17 cellular contexts compared by ENCODE assay signal in the genomic region with DNA sequence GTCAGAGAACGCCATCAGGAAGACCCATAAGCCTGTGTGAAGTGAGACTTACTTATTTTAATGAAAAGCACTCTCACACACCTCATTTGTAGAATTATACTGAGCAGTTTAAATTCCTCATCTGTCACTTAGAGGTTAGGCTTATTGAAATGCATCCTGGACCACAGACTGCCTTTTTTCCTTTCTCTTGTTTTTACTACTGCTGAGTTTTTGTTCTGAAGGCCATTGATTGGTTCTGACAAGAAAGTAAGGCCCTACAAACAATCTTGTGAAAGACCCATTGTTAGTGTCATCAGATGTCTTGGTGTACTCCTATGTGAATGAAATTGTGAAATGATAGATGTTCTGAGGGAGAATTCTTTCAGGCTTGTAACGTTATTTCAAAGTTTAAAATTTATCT.
"Had no signal": no experiment of that assay in that cellular context is flagged by ENCODE, and none has a peak within 500 bp of the region (broad histone marks: within the 10 kb centered on the region; RNA-seq: fewer than 3 reads in every experiment).

No MANE protein-coding gene starts in this region.

- H3K27me3 Mint-ChIP-seq: activated CD4-positive, alpha-beta memory T cell treated with anti-CD3 and anti-CD28 coated beads, Interleukin-2, amount 10 ng/mL, durations not matched to agents 7 days and 5 days; activated CD4-positive, alpha-beta T cell treated with anti-CD3 and anti-CD28 coated beads for 36 hours; activated naive CD8-positive, alpha-beta T cell; activated T-cell treated with anti-CD3 and anti-CD28 coated beads, Interleukin-2, amount 50 U/mL, for 24 hours; stimulated activated memory B cell treated with anti-CD40 and anti-IgM and Interleukin-4, amounts not matched to agents 10 μg/mL and 1 μg/mL and 100 μg/mL, for 72 hours had no signal

- H3K27me3 ChIP-seq: brain microvascular endothelial cell, foreskin keratinocyte, neutrophil had no signal

- H3K4me1 ChIP-seq: foreskin keratinocyte, lower lobe of right lung, parathyroid adenoma had no signal

- DNase-seq: activated CD4-positive, alpha-beta memory T cell treated with anti-CD3 and anti-CD28 coated beads, Interleukin-2, amount 10 ng/mL, durations not matched to agents 7 days and 5 days; activated CD4-positive, alpha-beta T cell treated with anti-CD3 and anti-CD28 coated beads for 36 hours; activated effector memory CD4-positive, alpha-beta T cell treated with anti-CD3 and anti-CD28 coated beads, Interleukin-2, amount 50 U/mL, for 16 hours; activated T-cell treated with anti-CD3 and anti-CD28 coated beads, Interleukin-2, amount 50 U/mL, for 24 hours; brain microvascular endothelial cell; cortex of kidney; effector CD4-positive, alpha-beta T cell; foreskin keratinocyte; left cardiac atrium; lower lobe of right lung; stimulated activated CD4-positive, alpha-beta T cell treated with anti-CD3 and anti-CD28 coated beads, Interleukin-2, amount 100 ng/mL, for 48 hours; WERI-Rb-1 had no signal

- ATAC-seq: activated CD4-positive, alpha-beta T cell treated with anti-CD3 and anti-CD28 coated beads for 36 hours; foreskin keratinocyte; left cardiac atrium; lower lobe of right lung; stimulated activated memory B cell treated with anti-CD40 and anti-IgM and Interleukin-4, amounts not matched to agents 10 μg/mL and 1 μg/mL and 100 μg/mL, for 72 hours had no signal

- H3K79me2 ChIP-seq: parathyroid adenoma had no signal

- H3K9me3 ChIP-seq: lower lobe of right lung had no signal

- H3K36me3 Mint-ChIP-seq: activated naive CD8-positive, alpha-beta T cell; stimulated activated memory B cell treated with anti-CD40 and anti-IgM and Interleukin-4, amounts not matched to agents 10 μg/mL and 1 μg/mL and 100 μg/mL, for 72 hours had no signal

- H3K4me1 Mint-ChIP-seq: activated CD4-positive, alpha-beta memory T cell treated with anti-CD3 and anti-CD28 coated beads, Interleukin-2, amount 10 ng/mL, durations not matched to agents 7 days and 5 days; activated CD4-positive, alpha-beta T cell treated with anti-CD3 and anti-CD28 coated beads for 36 hours had no signal

- H3K4me3 ChIP-seq: lower lobe of right lung had no signal

- H2AFZ ChIP-seq: parathyroid adenoma had no signal

- H3K4me3 Mint-ChIP-seq: activated CD4-positive, alpha-beta memory T cell treated with anti-CD3 and anti-CD28 coated beads, Interleukin-2, amount 10 ng/mL, durations not matched to agents 7 days and 5 days; activated CD4-positive, alpha-beta T cell treated with anti-CD3 and anti-CD28 coated beads for 36 hours; activated naive CD8-positive, alpha-beta T cell; activated T-cell treated with anti-CD3 and anti-CD28 coated beads, Interleukin-2, amount 50 U/mL, for 24 hours; stimulated activated memory B cell treated with anti-CD40 and anti-IgM and Interleukin-4, amounts not matched to agents 10 μg/mL and 1 μg/mL and 100 μg/mL, for 72 hours; T-helper 1 cell treated with Interleukin-12 subunit alpha and Interleukin-12 subunit beta and Interleukin-4 antibody, amounts not matched to agents 30 μg/mL and 1 μg/mL, for 36 hours had no signal

- H3K36me3 ChIP-seq: brain microvascular endothelial cell, lower lobe of right lung, neutrophil, WERI-Rb-1 had no signal

- H3K9me3 Mint-ChIP-seq: stimulated activated memory B cell treated with anti-CD40 and anti-IgM and Interleukin-4, amounts not matched to agents 10 μg/mL and 1 μg/mL and 100 μg/mL, for 72 hours had no signal

- H3K27ac ChIP-seq: brain microvascular endothelial cell, foreskin keratinocyte, lower lobe of right lung, neutrophil, parathyroid adenoma, WERI-Rb-1 had no signal

- H3K27ac Mint-ChIP-seq: activated CD4-positive, alpha-beta memory T cell treated with anti-CD3 and anti-CD28 coated beads, Interleukin-2, amount 10 ng/mL, durations not matched to agents 7 days and 5 days; activated CD4-positive, alpha-beta T cell treated with anti-CD3 and anti-CD28 coated beads for 36 hours; activated naive CD8-positive, alpha-beta T cell; activated T-cell treated with anti-CD3 and anti-CD28 coated beads, Interleukin-2, amount 50 U/mL, for 24 hours; stimulated activated memory B cell treated with anti-CD40 and anti-IgM and Interleukin-4, amounts not matched to agents 10 μg/mL and 1 μg/mL and 100 μg/mL, for 72 hours; T-helper 1 cell treated with Interleukin-12 subunit alpha and Interleukin-12 subunit beta and Interleukin-4 antibody, amounts not matched to agents 30 μg/mL and 1 μg/mL, for 36 hours had no signal
